Comparison of ENCODE assay signal across 26 cellular contexts in the genomic region with DNA sequence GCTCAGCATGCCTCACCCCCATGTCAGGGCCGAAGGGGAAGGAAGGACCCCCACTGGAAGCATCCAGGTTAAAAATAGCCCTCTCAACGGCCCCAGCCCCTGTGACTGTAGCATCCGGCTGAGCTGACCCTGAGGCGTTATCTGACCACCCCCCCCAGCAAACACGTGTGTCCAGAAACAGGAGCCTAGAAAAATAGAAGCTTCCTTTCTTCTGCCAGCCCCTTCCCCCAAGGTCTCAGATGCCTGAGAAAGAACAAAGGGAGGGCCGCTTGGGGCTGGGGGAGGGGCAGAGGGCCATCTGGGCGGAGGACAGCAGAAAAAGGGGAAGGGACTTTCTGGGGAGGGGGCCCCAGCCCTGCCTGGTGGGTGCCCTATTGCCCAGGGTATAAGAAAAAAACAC. TPM values are rescaled to one million over a fixed set of nuclear protein-coding genes. Genes with fewer than 3 reads are reported as not detected.
DNase-seq lines count a peak whose midpoint lies in the region; ATAC-seq and TF ChIP-seq lines count a peak whose summit lies in the region.
"Had no signal": no experiment of that assay in that cellular context is flagged by ENCODE, and none has a peak within 500 bp of the region (broad histone marks: within the 10 kb centered on the region; RNA-seq: fewer than 3 reads in every experiment).

No MANE protein-coding gene starts in this region.

- H3K4me2 ChIP-seq in MM.1S (ENCODE audit: low read depth, low read length): no peak overlapping the region
- H3K4me2 ChIP-seq: smooth muscle cell had no signal

- no peak overlapping the region for H3K4me3 ChIP-seq in astrocyte of the spinal cord (ENCODE audit: low read depth, low read length)
- no peak overlapping the region for H3K4me3 ChIP-seq in MM.1S (ENCODE audit: low read length)
- H3K4me3 ChIP-seq: breast epithelium, psoas muscle, smooth muscle cell, transverse colon had no signal

- no peaks in the 10 kb centered on the region for H3K9me3 ChIP-seq in MM.1S (replicated peaks; ENCODE audit: insufficient read depth, low read length)
- H3K9me3 ChIP-seq: breast epithelium, Caco-2, psoas muscle, transverse colon had no signal

- H3K27me3 ChIP-seq in MM.1S (replicated peaks; ENCODE audit: insufficient read depth, low read length): peaks cover 80% of the 10 kb centered on the region
- H3K27me3 ChIP-seq: breast epithelium, foreskin keratinocyte, transverse colon had no signal

- H3K27ac ChIP-seq in temporal lobe (ENCODE audit: low read depth, low read length) (peak overlapping the region; percentile 44), MM.1S (ENCODE audit: low read length) (no peak overlapping the region)
- H3K27ac ChIP-seq: breast epithelium, foreskin keratinocyte, psoas muscle, transverse colon, VCaP had no signal

- H3K9me2 ChIP-seq in MM.1S (replicated peaks; ENCODE audit: insufficient read depth, low read length): no peaks in the 10 kb centered on the region

- H2AFZ ChIP-seq in MM.1S (ENCODE audit: low read length): no peak overlapping the region

- H3K79me2 ChIP-seq in MM.1S (ENCODE audit: low read length): no peaks in the 10 kb centered on the region

- no peaks in the 10 kb centered on the region for H3K4me1 ChIP-seq in MM.1S (ENCODE audit: low read length)
- H3K4me1 ChIP-seq: breast epithelium, foreskin keratinocyte, psoas muscle, transverse colon had no signal

- H4K20me1 ChIP-seq in MM.1S (ENCODE audit: insufficient read depth, low read length): no peaks in the 10 kb centered on the region

- no peaks in the 10 kb centered on the region for H3F3A ChIP-seq in MM.1S (ENCODE audit: insufficient read depth, low read length)

- H3K9ac ChIP-seq in MM.1S (ENCODE audit: low read length): no peak overlapping the region

- in situ Hi-C loops in astrocyte of the spinal cord (cut with HindIII; ENCODE audit: low sequenced_read_pairs): no loop called here

- TF ChIP-seq CTCF in astrocyte of the spinal cord (IDR thresholded peaks at IDR 0.05; ENCODE audit: low read depth, low read length): no peak
- TF ChIP-seq CTCF in MM.1S (IDR thresholded peaks at IDR 0.05; ENCODE audit: low read length): no peak

- H3K36me3 ChIP-seq in MM.1S (replicated peaks; ENCODE audit: insufficient read depth, low read length): no peaks in the 10 kb centered on the region
- H3K36me3 ChIP-seq: breast epithelium, transverse colon had no signal

- no peak for ATAC-seq in HG03565 (IDR thresholded peaks at IDR 0.05; ENCODE audit: unreplicated experiment)
- ATAC-seq: foreskin keratinocyte; natural killer cell treated with Interleukin-12 subunit alpha and Interleukin-12 subunit beta and Interleukin-15 and Interleukin-18, amount 100 ng/mL, for 72 hours; psoas muscle; stimulated activated naive CD8-positive, alpha-beta T cell treated with anti-CD3 and anti-CD28 coated beads, Interleukin-15, Interleukin-2, amounts not matched to agents 100 U/mL and 50 U/mL, for 24 hours; T-cell had no signal

- DNase-seq in NCI-H2227 treated with DMSO at 0.1 percent for 48 hours (lab: John Stamatoyannopoulos, UW) (peak; percentile 7), astrocyte of the spinal cord (ENCODE audit: low read depth, low spot score) (peak; percentile 20), left kidney (ENCODE audit: low read depth, low spot score) (peak; percentile 93), MM.1S (no peak), pons (ENCODE audit: low spot score) (no peak)
- DNase-seq: activated CD8-positive, alpha-beta memory T cell treated with anti-CD3 and anti-CD28 coated beads, Interleukin-2, amount 50 U/mL, for 48 hours; activated naive CD8-positive, alpha-beta T cell treated with anti-CD3 and anti-CD28 coated beads, Interleukin-2, amount 10 ng/mL, durations not matched to agents 7 days and 5 days; Caco-2; DND-41; foreskin keratinocyte; GOT3; Karpas-422; NCI-H1092 treated with DMSO at 0.1 percent for 48 hours; NCI-H2081; NCI-H510A treated with DMSO at 0.1 percent for 48 hours; psoas muscle; stimulated activated CD4-positive, alpha-beta T cell treated with anti-CD3 and anti-CD28 coated beads, Interleukin-4, amount 100 ng/mL, for 1 hour; stimulated activated naive CD8-positive, alpha-beta T cell treated with anti-CD3 and anti-CD28 coated beads, Interleukin-15, Interleukin-2, amounts not matched to agents 100 U/mL and 50 U/mL, for 24 hours; T-cell; transverse colon had no signal

RNA-seq across cellular contexts. Expression of a gene that starts 55.8 kb away (rescaled TPM):
- 2,532 TPM for total RNA-seq in temporal lobe

Comparison
In these comparisons a context has a peak if more than half of its experiments do, and no peak if none do; other contexts are left out.
1. DNase-seq: peak in NCI-H2227 treated with DMSO at 0.1 percent for 48 hours (single experiment), astrocyte of the spinal cord (single experiment) and left kidney (single experiment); none in MM.1S (single experiment) and pons (single experiment).